In the genomic region with DNA sequence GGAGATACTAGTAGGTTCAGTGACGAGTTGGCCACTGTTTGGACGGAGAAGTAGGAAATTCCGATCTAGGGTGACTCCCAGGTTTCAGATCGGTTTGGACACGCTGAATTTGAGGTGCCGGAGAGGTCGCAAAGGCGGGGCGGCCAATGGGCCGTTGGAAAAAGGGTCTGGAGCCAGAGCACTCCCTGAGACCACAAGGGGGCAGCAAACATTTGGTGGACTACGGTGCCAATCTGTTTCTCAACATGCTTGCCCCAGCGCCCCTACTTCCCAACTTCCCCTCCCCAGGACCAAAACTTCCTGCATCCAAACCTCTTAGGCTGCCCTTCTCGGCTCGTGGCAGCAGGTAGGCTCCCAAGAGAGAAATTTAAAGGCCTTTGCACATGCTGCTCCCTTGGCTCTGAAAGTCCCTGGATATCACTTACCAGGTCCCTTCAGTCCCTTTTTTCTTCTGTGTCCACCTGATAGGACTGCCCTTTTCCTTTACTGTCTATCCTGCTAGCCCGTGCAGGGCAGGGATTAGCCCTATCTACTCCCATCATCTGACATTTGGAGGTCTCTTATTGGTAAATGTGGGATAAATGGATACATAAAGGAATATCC, we compare ENCODE assay signal across 8 cellular contexts. TPM values are rescaled to one million over a fixed set of nuclear protein-coding genes. Genes with fewer than 3 reads are reported as not detected.
A peak's percentile ranks its signal among the peaks of the same experiment; 100 is the strongest.
DNase-seq lines count a peak whose midpoint lies in the region; ATAC-seq and TF ChIP-seq lines count a peak whose summit lies in the region.

No MANE protein-coding gene starts in this region.

- WGBS in aorta, 2 donors, result 3 to 5% methylated on average over 15 of the region's 15 CpGs

- H3K27me3 ChIP-seq in left ventricle myocardium inferior (ENCODE audit: low read depth) (no peaks in the 10 kb centered on the region), aorta (ENCODE audit: control insufficient read depth in 1 of 2, insufficient read depth in 2 of 2, low read length in 1 of 2) (no peaks in the 10 kb centered on the region)

- H3K27ac ChIP-seq in left ventricle myocardium inferior (replicated peaks) (peak overlapping the region; percentile 95), aorta (ENCODE audit: low read depth in 1 of 2, low read length in 2 of 2) (no peak overlapping the region)

- intact Hi-C loops in left ventricle myocardium inferior (cut with micrococcal nuclease) (no loop called here), posterior cingulate gyrus (cut with DNase I) (loop anchor here (1.0 kb wide), 1 partner anchor 21 kb away; no protein-coding TSS in a partner anchor), aorta (cut with DNase I) (loop anchor here in 1 of 2 donors (2.0 kb wide), 1 partner anchor 20 kb away; no protein-coding TSS in a partner anchor)

- no peak for TF ChIP-seq POLR2A in NB4 (IDR thresholded peaks at IDR 0.05; ENCODE audit: extremely low read depth, insufficient read length)

- DNase-seq in AG04449 (ENCODE audit: low read depth, low spot score) (no peak), NB4 (ENCODE audit: low read depth) (peak; percentile 93), SW480 (ENCODE audit: low spot score) (peak; percentile 80), amniotic epithelial cell (ENCODE audit: low read depth) (peak; percentile 60), left ventricle myocardium inferior (peak; percentile 68), posterior cingulate gyrus (peak in 8 of 10 donors; percentile 68 to 95 (median 82)), aorta (peak; percentile 86 to 88)

- ATAC-seq in GM18907 (IDR thresholded peaks at IDR 0.05; ENCODE audit: unreplicated experiment), result peak; percentile 37
- ATAC-seq in aorta (ENCODE audit: low FRiP score), result peak; percentile 89

- CTCF ChIA-PET in AG04449 (lab: Yijun Ruan, JAX), result interaction anchor here (0.6 to 8.6 kb wide), 15 partner anchors 8 to 88 kb away, joined by 3 to 274 read pairs (median 5); partner anchors contain the start of genes ARID3C, DCTN3, GALT and IL11RA

- POLR2A ChIA-PET in AG04449 (lab: Yijun Ruan, JAX), result no interaction called here

- H3K36me3 ChIP-seq in left ventricle myocardium inferior, result peaks cover 45% of the 10 kb centered on the region
- no peaks in the 10 kb centered on the region for H3K36me3 ChIP-seq in aorta (ENCODE audit: control insufficient read depth in 1 of 2, insufficient read depth in 2 of 2, low read length in 1 of 2)

- H3K4me3 ChIP-seq in AG04449 (ENCODE audit: low read depth, low read length), result peak overlapping the region; percentile 86
- H3K4me3 ChIP-seq in NB4 (ENCODE audit: low read depth, low read length), result peak overlapping the region; percentile 69
- peak overlapping the region; percentile 89 for H3K4me3 ChIP-seq in left ventricle myocardium inferior
- H3K4me3 ChIP-seq in aorta (ENCODE audit: low read length in 2 of 2), result peak overlapping the region in 1 of 2 donors; percentile 37

- H3K9me3 ChIP-seq in left ventricle myocardium inferior (replicated peaks) (no peaks in the 10 kb centered on the region), aorta (ENCODE audit: control insufficient read depth, low read length) (no peaks in the 10 kb centered on the region)

- H3K4me1 ChIP-seq in left ventricle myocardium inferior (peaks cover 33% of the 10 kb centered on the region), aorta (ENCODE audit: control insufficient read depth in 1 of 2, insufficient read depth in 2 of 2, low read length in 2 of 2) (no peaks in the 10 kb centered on the region)

- TF ChIP-seq CTCF in AG04449 (IDR thresholded peaks at IDR 0.05; ENCODE audit: insufficient read depth, low read length, missing control alignments) (peak; percentile 88), NB4 (IDR thresholded peaks at IDR 0.05; ENCODE audit: low read depth, low read length) (peak; percentile 100), left ventricle myocardium inferior (IDR thresholded peaks at IDR 0.05; ENCODE audit: borderline replicate concordance) (peak; percentile 91)

RNA-seq across cellular contexts. Expression of gene RPP25L, which starts 1.0 kb away (rescaled TPM):
- 42.8 TPM for total RNA-seq in left ventricle myocardium inferior
- 1 to 10 TPM; 6.0 to 9.8 TPM for total RNA-seq in aorta
- polyA plus RNA-seq in aorta, result 10 to 100 TPM; 16.2 to 17.3 TPM

RNA-seq across cellular contexts. Expression of gene DCTN3, which starts 7.4 kb away (rescaled TPM):
- 135 TPM for total RNA-seq in left ventricle myocardium inferior
- total RNA-seq in aorta, result 10 to 100 TPM; 56.7 to 61.4 TPM
- 100 to 1,000 TPM; 106 to 111 TPM for polyA plus RNA-seq in aorta

RNA-seq across cellular contexts. Expression of gene ARID3C, which starts 16.0 kb away (rescaled TPM):
- total RNA-seq in left ventricle myocardium inferior (not detected), aorta (not detected)
- polyA plus RNA-seq in aorta, result not detected

RNA-seq across cellular contexts. Expression of gene CNTFR, which starts 23.4 kb away (rescaled TPM):
- total RNA-seq in left ventricle myocardium inferior, result 4.6 TPM
- 1 to 10 TPM; 4.2 to 9.9 TPM for total RNA-seq in aorta
- polyA plus RNA-seq in aorta, result 1 to 10 TPM in 1 of 2 donors, under 1 TPM in 1; 0.10 to 1.4 TPM

RNA-seq across cellular contexts. Expression of gene SIGMAR1, which starts 24.7 kb away (rescaled TPM):
- total RNA-seq in left ventricle myocardium inferior, result 20.0 TPM
- total RNA-seq in aorta, result 10 to 100 TPM; 31.8 to 42.9 TPM
- polyA plus RNA-seq in aorta, result 10 to 100 TPM; 26.3 to 48.1 TPM
